44 cellular contexts compared by ENCODE assay signal in the genomic region with DNA sequence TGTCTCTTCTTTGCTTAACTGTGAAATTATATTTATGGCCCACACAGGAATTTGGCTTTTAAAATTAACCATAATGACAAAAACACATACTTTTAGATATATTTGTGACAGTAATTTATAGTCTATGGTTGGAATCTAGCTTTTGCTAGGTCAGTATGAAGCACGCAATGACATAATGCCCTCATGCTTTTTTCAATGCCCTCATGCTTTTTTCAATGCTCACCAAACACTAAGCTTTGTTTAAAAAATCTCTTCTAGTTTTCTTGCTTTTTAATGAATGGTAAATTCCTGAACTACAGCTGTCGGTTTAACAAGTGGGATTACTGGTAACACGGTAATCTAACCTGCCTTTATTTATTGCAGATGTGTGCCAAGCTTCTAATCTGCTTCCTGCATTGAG. TPM values are rescaled to one million over a fixed set of nuclear protein-coding genes. Genes with fewer than 3 reads are reported as not detected.
"Had no signal": no experiment of that assay in that cellular context is flagged by ENCODE, and none has a peak within 500 bp of the region (broad histone marks: within the 10 kb centered on the region; RNA-seq: fewer than 3 reads in every experiment).

No MANE protein-coding gene starts in this region.

- H3K9me3 ChIP-seq: adrenal gland, ascending aorta, body of pancreas, breast epithelium had no signal

- DNase-seq: activated effector memory CD4-positive, alpha-beta T cell treated with anti-CD3 and anti-CD28 coated beads, Interleukin-2, amount 50 U/mL, for 16 hours; activated effector memory CD4-positive, alpha-beta T cell treated with Interleukin-2 at 50 U/mL for 16 hours; activated gamma-delta T cell; activated gamma-delta T cell treated with Interleukin-2 at 50 U/mL for 16 hours; activated naive CD4-positive, alpha-beta T cell; activated naive CD4-positive, alpha-beta T cell treated with anti-CD3 and anti-CD28 coated beads for 36 hours; activated naive CD4-positive, alpha-beta T cell treated with anti-CD3 and anti-CD28 coated beads, Interleukin-2, amount 10 ng/mL, durations not matched to agents 7 days and 5 days; activated naive CD4-positive, alpha-beta T cell treated with anti-CD3 and anti-CD28 coated beads, Interleukin-2, amount 50 U/mL, for 16 hours; activated naive CD4-positive, alpha-beta T cell treated with Interleukin-2 at 50 U/mL for 16 hours; activated naive CD8-positive, alpha-beta T cell treated with anti-CD3 and anti-CD28 coated beads for 36 hours; activated naive CD8-positive, alpha-beta T cell treated with anti-CD3 and anti-CD28 coated beads, Interleukin-2, amount 10 ng/mL, durations not matched to agents 7 days and 5 days; activated naive CD8-positive, alpha-beta T cell treated with anti-CD3 and anti-CD28 coated beads, Interleukin-2, amount 50 U/mL, for 24 hours; activated T-cell treated with anti-CD3 and anti-CD28 coated beads for 4 hours; activated T-cell treated with anti-CD3 and anti-CD28 coated beads, Interleukin-2, amount 50 U/mL, for 1 hour; activated T-cell treated with anti-CD3 and anti-CD28 coated beads, Interleukin-2, amount 50 U/mL, for 24 hours; activated T-cell treated with anti-CD3 and anti-CD28 coated beads, Interleukin-2, amount 50 U/mL, for 4 hours; activated T-cell treated with anti-CD3 and anti-CD28 coated beads, Interleukin-2, amount 50 U/mL, for 48 hours; activated T-cell treated with anti-CD3 and anti-CD28 coated beads, Interleukin-2, amount 50 U/mL, for 72 hours; adrenal gland; amniotic stem cell; amygdala; anterior cingulate cortex; aorta; body of pancreas; brain microvascular endothelial cell; caudate nucleus; central memory CD4-positive, alpha-beta T cell; cerebellar nuclear complex had no signal

- H3K27ac ChIP-seq: adrenal gland, ascending aorta, body of pancreas, brain microvascular endothelial cell, breast epithelium, cardiac muscle cell had no signal

- H3K4me1 ChIP-seq: adrenal gland, ascending aorta, body of pancreas, breast epithelium had no signal

- H3K36me3 ChIP-seq: brain microvascular endothelial cell, breast epithelium had no signal

- ATAC-seq: activated naive CD4-positive, alpha-beta T cell treated with anti-CD3 and anti-CD28 coated beads, Interleukin-2, amount 50 U/mL, for 72 hours; activated naive CD8-positive, alpha-beta T cell treated with anti-CD3 and anti-CD28 coated beads, Interleukin-2, amount 50 U/mL, for 24 hours; activated T-cell treated with anti-CD3 and anti-CD28 coated beads, Interleukin-2, amount 50 U/mL, for 4 hours; activated T-cell treated with anti-CD3 and anti-CD28 coated beads, Interleukin-2, amount 50 U/mL, for 72 hours; activated T-helper 17 cell treated with anti-CD3 and anti-CD28 coated beads, Interleukin-2, amount 50 U/mL, for 72 hours; body of pancreas had no signal

- H3K27me3 Mint-ChIP-seq: activated naive CD4-positive, alpha-beta T cell treated with anti-CD3 and anti-CD28 coated beads, Interleukin-2, amount 50 U/mL, for 24 hours; activated naive CD8-positive, alpha-beta T cell; activated naive CD8-positive, alpha-beta T cell treated with anti-CD3 and anti-CD28 coated beads for 36 hours; activated naive CD8-positive, alpha-beta T cell treated with anti-CD3 and anti-CD28 coated beads, Interleukin-2, amount 10 ng/mL, durations not matched to agents 7 days and 5 days; activated naive CD8-positive, alpha-beta T cell treated with anti-CD3 and anti-CD28 coated beads, Interleukin-2, amount 50 U/mL, for 24 hours; activated T-cell treated with anti-CD3 and anti-CD28 coated beads, Interleukin-2, amount 50 U/mL, for 24 hours; activated T-helper 17 cell treated with anti-CD3 and anti-CD28 coated beads, Interleukin-2, amount 50 U/mL, for 72 hours; brain; central memory CD8-positive, alpha-beta T cell had no signal

- H3K4me3 ChIP-seq: adrenal gland, ascending aorta, body of pancreas, breast epithelium, cardiac muscle cell had no signal

- H3K4me1 Mint-ChIP-seq: activated naive CD4-positive, alpha-beta T cell treated with anti-CD3 and anti-CD28 coated beads, Interleukin-2, amount 10 ng/mL, durations not matched to agents 7 days and 5 days; activated naive CD8-positive, alpha-beta T cell treated with anti-CD3 and anti-CD28 coated beads for 36 hours; activated naive CD8-positive, alpha-beta T cell treated with anti-CD3 and anti-CD28 coated beads, Interleukin-2, amount 50 U/mL, for 24 hours; activated T-helper 17 cell treated with anti-CD3 and anti-CD28 coated beads, Interleukin-2, amount 50 U/mL, for 72 hours; brain; central memory CD8-positive, alpha-beta T cell had no signal

- H3K27ac Mint-ChIP-seq: activated naive CD4-positive, alpha-beta T cell treated with anti-CD3 and anti-CD28 coated beads for 36 hours; activated naive CD4-positive, alpha-beta T cell treated with anti-CD3 and anti-CD28 coated beads, Interleukin-2, amount 10 ng/mL, durations not matched to agents 7 days and 5 days; activated naive CD4-positive, alpha-beta T cell treated with anti-CD3 and anti-CD28 coated beads, Interleukin-2, amount 50 U/mL, for 24 hours; activated naive CD4-positive, alpha-beta T cell treated with anti-CD3 and anti-CD28 coated beads, Interleukin-2, amount 50 U/mL, for 72 hours; activated naive CD8-positive, alpha-beta T cell; activated naive CD8-positive, alpha-beta T cell treated with anti-CD3 and anti-CD28 coated beads for 36 hours; activated naive CD8-positive, alpha-beta T cell treated with anti-CD3 and anti-CD28 coated beads, Interleukin-2, amount 10 ng/mL, durations not matched to agents 7 days and 5 days; activated naive CD8-positive, alpha-beta T cell treated with anti-CD3 and anti-CD28 coated beads, Interleukin-2, amount 50 U/mL, for 24 hours; activated T-cell treated with anti-CD3 and anti-CD28 coated beads, Interleukin-2, amount 50 U/mL, for 24 hours; activated T-cell treated with anti-CD3 and anti-CD28 coated beads, Interleukin-2, amount 50 U/mL, for 72 hours; activated T-helper 1 cell treated with anti-CD3 and anti-CD28 coated beads, Interleukin-12 subunit alpha, Interleukin-12 subunit beta, Interleukin-2, Interleukin-4 antibody, amounts not matched to agents 30 ng/mL and 10 ng/mL and 1 ng/mL, durations not matched to agents 14 hours and 24 hours and 36 hours; activated T-helper 17 cell treated with anti-CD3 and anti-CD28 coated beads, Interleukin-2, amount 50 U/mL, for 72 hours; activated T-helper 2 cell treated with anti-CD3 and anti-CD28 coated beads, Interferon-gamma antibody, Interleukin-2, Interleukin-4, amounts not matched to agents 10 μg/mL and 5 μg/mL and 100 μg/mL, durations not matched to agents 14 hours and 24 hours and 36 hours; brain had no signal

- H3K9me3 Mint-ChIP-seq: activated naive CD4-positive, alpha-beta T cell treated with anti-CD3 and anti-CD28 coated beads for 36 hours; activated naive CD4-positive, alpha-beta T cell treated with anti-CD3 and anti-CD28 coated beads, Interleukin-2, amount 10 ng/mL, durations not matched to agents 7 days and 5 days; activated naive CD4-positive, alpha-beta T cell treated with anti-CD3 and anti-CD28 coated beads, Interleukin-2, amount 50 U/mL, for 24 hours; activated naive CD4-positive, alpha-beta T cell treated with anti-CD3 and anti-CD28 coated beads, Interleukin-2, amount 50 U/mL, for 72 hours; activated naive CD8-positive, alpha-beta T cell treated with anti-CD3 and anti-CD28 coated beads for 36 hours; activated naive CD8-positive, alpha-beta T cell treated with anti-CD3 and anti-CD28 coated beads, Interleukin-2, amount 10 ng/mL, durations not matched to agents 7 days and 5 days; activated naive CD8-positive, alpha-beta T cell treated with anti-CD3 and anti-CD28 coated beads, Interleukin-2, amount 50 U/mL, for 24 hours; activated T-cell treated with anti-CD3 and anti-CD28 coated beads, Interleukin-2, amount 50 U/mL, for 24 hours; activated T-cell treated with anti-CD3 and anti-CD28 coated beads, Interleukin-2, amount 50 U/mL, for 4 hours; activated T-cell treated with anti-CD3 and anti-CD28 coated beads, Interleukin-2, amount 50 U/mL, for 72 hours; activated T-helper 1 cell treated with anti-CD3 and anti-CD28 coated beads, Interleukin-12 subunit alpha, Interleukin-12 subunit beta, Interleukin-2, Interleukin-4 antibody, amounts not matched to agents 30 ng/mL and 10 ng/mL and 1 ng/mL, durations not matched to agents 14 hours and 24 hours and 36 hours; activated T-helper 17 cell treated with anti-CD3 and anti-CD28 coated beads, Interleukin-2, amount 50 U/mL, for 72 hours; activated T-helper 2 cell treated with anti-CD3 and anti-CD28 coated beads, Interferon-gamma antibody, Interleukin-2, Interleukin-4, amounts not matched to agents 10 μg/mL and 5 μg/mL and 100 μg/mL, durations not matched to agents 14 hours and 24 hours and 36 hours; brain; central memory CD8-positive, alpha-beta T cell had no signal

- H3K4me3 Mint-ChIP-seq: activated naive CD4-positive, alpha-beta T cell treated with anti-CD3 and anti-CD28 coated beads for 36 hours; activated naive CD4-positive, alpha-beta T cell treated with anti-CD3 and anti-CD28 coated beads, Interleukin-2, amount 10 ng/mL, durations not matched to agents 7 days and 5 days; activated naive CD4-positive, alpha-beta T cell treated with anti-CD3 and anti-CD28 coated beads, Interleukin-2, amount 50 U/mL, for 24 hours; activated naive CD8-positive, alpha-beta T cell; activated naive CD8-positive, alpha-beta T cell treated with anti-CD3 and anti-CD28 coated beads for 36 hours; activated naive CD8-positive, alpha-beta T cell treated with anti-CD3 and anti-CD28 coated beads, Interleukin-2, amount 10 ng/mL, durations not matched to agents 7 days and 5 days; activated naive CD8-positive, alpha-beta T cell treated with anti-CD3 and anti-CD28 coated beads, Interleukin-2, amount 50 U/mL, for 24 hours; activated T-cell treated with anti-CD3 and anti-CD28 coated beads, Interleukin-2, amount 50 U/mL, for 24 hours; activated T-cell treated with anti-CD3 and anti-CD28 coated beads, Interleukin-2, amount 50 U/mL, for 4 hours; activated T-cell treated with anti-CD3 and anti-CD28 coated beads, Interleukin-2, amount 50 U/mL, for 72 hours; activated T-helper 1 cell treated with anti-CD3 and anti-CD28 coated beads, Interleukin-12 subunit alpha, Interleukin-12 subunit beta, Interleukin-2, Interleukin-4 antibody, amounts not matched to agents 30 ng/mL and 10 ng/mL and 1 ng/mL, durations not matched to agents 14 hours and 24 hours and 36 hours; activated T-helper 17 cell treated with anti-CD3 and anti-CD28 coated beads, Interleukin-2, amount 50 U/mL, for 72 hours; brain; central memory CD8-positive, alpha-beta T cell had no signal

- H3K36me3 Mint-ChIP-seq: activated naive CD4-positive, alpha-beta T cell treated with anti-CD3 and anti-CD28 coated beads, Interleukin-2, amount 50 U/mL, for 72 hours; activated naive CD8-positive, alpha-beta T cell treated with anti-CD3 and anti-CD28 coated beads for 36 hours; activated naive CD8-positive, alpha-beta T cell treated with anti-CD3 and anti-CD28 coated beads, Interleukin-2, amount 10 ng/mL, durations not matched to agents 7 days and 5 days had no signal

- H3K27me3 ChIP-seq: adrenal gland, ascending aorta, body of pancreas, brain microvascular endothelial cell, breast epithelium, cardiac muscle cell had no signal

RNA-seq across cellular contexts. Expression of gene CCN6, which starts 12.7 kb away (rescaled TPM):
- total RNA-seq: activated naive CD4-positive, alpha-beta T cell treated with anti-CD3 and anti-CD28 coated beads, Interleukin-2, amount 50 U/mL, for 72 hours; activated naive CD8-positive, alpha-beta T cell treated with anti-CD3 and anti-CD28 coated beads, Interleukin-2, amount 10 ng/mL, durations not matched to agents 7 days and 5 days; activated T-helper 1 cell treated with anti-CD3 and anti-CD28 coated beads, Interleukin-12 subunit alpha, Interleukin-12 subunit beta, Interleukin-2, Interleukin-4 antibody, amounts not matched to agents 30 ng/mL and 10 ng/mL and 1 ng/mL, durations not matched to agents 14 hours and 24 hours and 36 hours; adrenal gland; aorta; ascending aorta; astrocyte; body of pancreas; breast epithelium; bronchial epithelial cell; cardiac muscle cell; cardiac septum; cerebellum had no signal
- polyA plus RNA-seq: adipose tissue, adrenal gland, aorta had no signal
